ENCODE assay signal across 7 cellular contexts in the genomic region with DNA sequence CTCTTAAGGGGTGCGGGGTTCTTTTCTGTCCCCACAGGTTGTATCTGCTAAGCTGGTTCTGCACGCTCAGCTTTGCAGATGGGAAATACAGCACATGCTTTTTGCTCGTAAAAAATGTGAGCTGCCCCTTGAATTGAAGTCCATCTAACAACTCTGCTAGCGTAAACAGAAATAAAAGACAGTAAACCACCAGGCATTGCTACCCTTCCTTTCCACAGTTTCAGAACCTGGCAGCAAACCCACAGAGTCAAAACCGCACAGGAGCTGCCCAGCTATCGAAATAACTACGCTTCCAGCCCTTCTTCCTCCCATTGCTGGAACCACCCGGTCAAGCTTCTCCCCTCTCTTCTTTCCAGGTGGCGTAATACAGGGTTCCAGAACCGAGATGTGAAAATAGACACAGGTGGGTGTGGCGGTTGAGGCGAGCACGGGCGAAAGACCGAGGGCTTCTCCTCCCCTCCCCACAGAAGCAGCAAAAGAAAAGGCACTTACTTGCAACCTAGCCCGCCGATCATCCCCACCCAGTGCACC. TPM values are rescaled to one million over a fixed set of nuclear protein-coding genes. Genes with fewer than 3 reads are reported as not detected.
A peak's percentile ranks its signal among the peaks of the same experiment; 100 is the strongest.
DNase-seq lines count a peak whose midpoint lies in the region; ATAC-seq and TF ChIP-seq lines count a peak whose summit lies in the region.

No MANE protein-coding gene starts in this region.

- no peak overlapping the region for H3K14ac ChIP-seq in H9 (ENCODE audit: insufficient read depth, low read length)

- H3K79me1 ChIP-seq in H9 (ENCODE audit: insufficient read depth, low read depth, low read length, poor library complexity, severe bottlenecking), result no peaks in the 10 kb centered on the region

- no peak overlapping the region for H2AK5ac ChIP-seq in H9 (ENCODE audit: insufficient read length, low read length)

- no peaks in the 10 kb centered on the region for H3K27me3 ChIP-seq in H9 (ENCODE audit: insufficient read depth, low read length)
- no peaks in the 10 kb centered on the region for H3K27me3 ChIP-seq in SK-N-SH (ENCODE audit: insufficient read depth)
- no peaks in the 10 kb centered on the region for H3K27me3 ChIP-seq in rectal smooth muscle tissue (ENCODE audit: control insufficient read depth, insufficient read depth, low read length)

- no peak overlapping the region for H3T11ph ChIP-seq in H9 (ENCODE audit: low read length)

- WGBS in H9 (ENCODE audit: extremely low coverage, insufficient read length, low lambda C conversion rate), result no CpG with 5 or more reads among the region's 17 CpGs
- WGBS in SK-N-SH (ENCODE audit: low lambda C conversion rate), result under 1% methylated on average over 10 of the region's 17 CpGs

- no peak for TF ChIP-seq RAD21 in SK-N-SH (IDR thresholded peaks at IDR 0.05; ENCODE audit: low read length)

- H4K5ac ChIP-seq in H9 (ENCODE audit: insufficient read length, low read depth, low read length), result no peak overlapping the region

- H3K9me3 Mint-ChIP-seq in H9 (no peaks in the 10 kb centered on the region; a peak in 1 of 5 replicates), glutamatergic neuron (ENCODE audit: unreplicated experiment) (peaks cover 2% of the 10 kb centered on the region)

- no peaks in the 10 kb centered on the region for H3K36me3 Mint-ChIP-seq in H9 (ENCODE audit: insufficient read depth in 1 of 3, low read depth in 3 of 3)
- no peaks in the 10 kb centered on the region for H3K36me3 Mint-ChIP-seq in glutamatergic neuron (ENCODE audit: unreplicated experiment)

- H3K9me3 ChIP-seq in H9 (ENCODE audit: control insufficient read depth, low read depth, low read length) (no peaks in the 10 kb centered on the region), SK-N-SH (no peaks in the 10 kb centered on the region)

- no peak overlapping the region for H3K4ac ChIP-seq in H9 (ENCODE audit: low read depth, low read length)

- H3K27ac Mint-ChIP-seq in H9 (peak overlapping the region in 2 of 3 experiments; percentile 44 to 65; a peak in 1 of 7 replicates), glutamatergic neuron (ENCODE audit: unreplicated experiment) (peak overlapping the region; percentile 67)

- H2BK5ac ChIP-seq in H9 (ENCODE audit: insufficient read length, low read length), result no peak overlapping the region

- H4K91ac ChIP-seq in H9 (ENCODE audit: insufficient read length, low read depth, low read length), result no peak overlapping the region

- peak overlapping the region; percentile 8 for H3K9ac ChIP-seq in H9 (ENCODE audit: extremely low read depth, insufficient read length, low read length)
- H3K9ac ChIP-seq in SK-N-SH, result peak overlapping the region; percentile 75
- H3K9ac ChIP-seq in rectal smooth muscle tissue (ENCODE audit: low read length), result no peak overlapping the region

- no peak overlapping the region for H2BK120ac ChIP-seq in H9 (ENCODE audit: low read depth, low read length, poor library complexity, severe bottlenecking)

- H3K23ac ChIP-seq in H9 (ENCODE audit: insufficient read length, low read depth, low read length), result no peak overlapping the region

- H2AFZ ChIP-seq in H9 (ENCODE audit: low read length), result peak overlapping the region; percentile 26
- H2AFZ ChIP-seq in SK-N-SH (ENCODE audit: low read depth), result peak overlapping the region; percentile 89

- H4K20me1 ChIP-seq in H9 (ENCODE audit: control insufficient read depth, insufficient read depth, insufficient read length) (no peaks in the 10 kb centered on the region), SK-N-SH (ENCODE audit: insufficient read depth) (no peaks in the 10 kb centered on the region)

- H4K8ac ChIP-seq in H9 (replicated peaks; ENCODE audit: insufficient read length, low read depth, low read length), result no peak overlapping the region

- no peaks in the 10 kb centered on the region for H3K36me3 ChIP-seq in SK-N-SH (replicated peaks in 1 of 2; ENCODE audit: control insufficient read depth in 1 of 2, insufficient read depth in 2 of 2, low read length in 1 of 2)
- H3K36me3 ChIP-seq in rectal smooth muscle tissue (ENCODE audit: control insufficient read depth, insufficient read depth, low read length), result no peaks in the 10 kb centered on the region

- peaks cover 30 to 40% of the 10 kb centered on the region in 2 experiments for H3K4me1 Mint-ChIP-seq in H9
- peaks cover 5% of the 10 kb centered on the region for H3K4me1 Mint-ChIP-seq in glutamatergic neuron (ENCODE audit: low read depth, unreplicated experiment)

- H3F3A ChIP-seq in SK-N-SH (replicated peaks; ENCODE audit: insufficient read depth), result no peaks in the 10 kb centered on the region

- H3K4me3 ChIP-seq in SK-N-SH (ENCODE audit: low read depth in 2 of 2, low read length in 1 of 2), result peak overlapping the region; percentile 70 to 87
- peak overlapping the region; percentile 69 for H3K4me3 ChIP-seq in rectal smooth muscle tissue (ENCODE audit: low read length)

- DNase-seq in Daoy (ENCODE audit: low read depth), result peak; percentile 3
- DNase-seq in H9, result no peak
- peak; percentile 42 for DNase-seq in SK-N-SH
- DNase-seq in glutamatergic neuron, result peak; percentile 21
- no peak for DNase-seq in COLO829 (ENCODE audit: low spot score)

- H3K18ac ChIP-seq in H9 (ENCODE audit: insufficient read length, low read depth, low read length), result no peak overlapping the region

- H3K56ac ChIP-seq in H9 (ENCODE audit: insufficient read length, low read depth, low read length), result no peak overlapping the region

- H3K4me1 ChIP-seq in H9 (ENCODE audit: insufficient read depth, low read length), result peaks cover 6% of the 10 kb centered on the region; the same call in 1 of the 2 replicates
- peaks cover 4 to 5% of the 10 kb centered on the region in 2 experiments; a peak in 2 of 4 replicates for H3K4me1 ChIP-seq in SK-N-SH (ENCODE audit: control insufficient read depth in 1 of 2, insufficient read depth in 2 of 2, low read depth in 1 of 2, low read length in 1 of 2)
- H3K4me1 ChIP-seq in rectal smooth muscle tissue (ENCODE audit: control insufficient read depth, insufficient read depth, low read length), result no peaks in the 10 kb centered on the region

- TF ChIP-seq EP300 in SK-N-SH (IDR thresholded peaks at IDR 0.05; ENCODE audit: borderline replicate concordance in 1 of 2, low read depth in 1 of 2, low read length in 1 of 2), result no peak

- H2BK20ac ChIP-seq in H9 (ENCODE audit: low read depth, low read length, poor library complexity, severe bottlenecking), result no peak overlapping the region

- H3K4me3 Mint-ChIP-seq in H9, result peak overlapping the region; percentile 91 to 93
- H3K4me3 Mint-ChIP-seq in glutamatergic neuron (ENCODE audit: unreplicated experiment), result peak overlapping the region; percentile 93

- TF ChIP-seq CTCF in H9 (conservative IDR thresholded peaks at IDR 0.05) (no peak), SK-N-SH (IDR thresholded peaks at IDR 0.05) (no peak; the same call in 1 of the 2 replicates), glutamatergic neuron (IDR thresholded peaks at IDR 0.05; ENCODE audit: partially characterized antibody, unreplicated experiment) (no peak)

- POLR2A ChIA-PET in SK-N-SH (lab: Yijun Ruan, JAX), result interaction anchor here (1.0 to 1.2 kb wide), 2 partner anchors 14 to 30 kb away, joined by 3 to 4 read pairs; no protein-coding TSS in a partner anchor

- CTCF ChIA-PET in SK-N-SH (lab: Yijun Ruan, JAX), result interaction anchor here (0.6 to 4.0 kb wide), 13 partner anchors 10 to 1745 kb away, joined by 3 to 28 read pairs (median 3); no protein-coding TSS in a partner anchor

- H2BK15ac ChIP-seq in H9 (ENCODE audit: low read depth, low read length), result no peak overlapping the region

- no peak for ATAC-seq in GM18861 (IDR thresholded peaks at IDR 0.05; ENCODE audit: unreplicated experiment)

- H2BK12ac ChIP-seq in H9 (ENCODE audit: insufficient read length, low read depth, low read length), result no peak overlapping the region

- H3K27ac ChIP-seq in H9 (ENCODE audit: insufficient read length, low read depth, low read length) (no peak overlapping the region), SK-N-SH (ENCODE audit: low read depth in 2 of 2, low read length in 1 of 2) (peak overlapping the region; percentile 69 to 91; a peak in 3 of 4 replicates), rectal smooth muscle tissue (ENCODE audit: low read depth, low read length) (no peak overlapping the region)

- H3K27me3 Mint-ChIP-seq in H9 (ENCODE audit: low read depth) (peaks cover 29% of the 10 kb centered on the region), glutamatergic neuron (ENCODE audit: unreplicated experiment) (no peaks in the 10 kb centered on the region)

- H3K23me2 ChIP-seq in H9 (ENCODE audit: insufficient read length, low read depth, low read length, poor library complexity, severe bottlenecking), result peaks cover 11% of the 10 kb centered on the region

- no peaks in the 10 kb centered on the region for H3K79me2 ChIP-seq in H9 (ENCODE audit: insufficient read depth, low read length)
- H3K79me2 ChIP-seq in SK-N-SH (ENCODE audit: insufficient read depth), result peaks cover 33% of the 10 kb centered on the region

- no peaks in the 10 kb centered on the region for H3K9me2 ChIP-seq in SK-N-SH

- H3K4me2 ChIP-seq in H9 (ENCODE audit: insufficient read depth, insufficient read length, low read length) (peak overlapping the region; percentile 90), SK-N-SH (peak overlapping the region; percentile 90)

TF ChIP-seq in SK-N-SH, 30 proteins besides CTCF, POLR2A, EP300 and RAD21 (continues in another document):
- TF ChIP-seq, protein P1, sequence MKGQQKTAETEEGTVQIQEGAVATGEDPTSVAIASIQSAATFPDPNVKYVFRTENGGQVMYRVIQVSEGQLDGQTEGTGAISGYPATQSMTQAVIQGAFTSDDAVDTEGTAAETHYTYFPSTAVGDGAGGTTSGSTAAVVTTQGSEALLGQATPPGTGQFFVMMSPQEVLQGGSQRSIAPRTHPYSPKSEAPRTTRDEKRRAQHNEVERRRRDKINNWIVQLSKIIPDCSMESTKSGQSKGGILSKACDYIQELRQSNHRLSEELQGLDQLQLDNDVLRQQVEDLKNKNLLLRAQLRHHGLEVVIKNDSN (IDR thresholded peaks at IDR 0.05; ENCODE audit: borderline replicate concordance, low read depth), result no peak
- TF ChIP-seq RCOR1 (IDR thresholded peaks at IDR 0.05; ENCODE audit: low read length) (no peak), FOXM1 (IDR thresholded peaks at IDR 0.05; ENCODE audit: low read depth) (no peak), FOSL2 (IDR thresholded peaks at IDR 0.05; ENCODE audit: borderline replicate concordance, low read depth) (no peak), NFIC (IDR thresholded peaks at IDR 0.05; ENCODE audit: borderline replicate concordance) (0 out of 2 replicates have a peak, but pooled peaks have one; percentile 4), SMC3 (IDR thresholded peaks at IDR 0.05; ENCODE audit: low read depth, low read length) (no peak), ELF1 (IDR thresholded peaks at IDR 0.05) (no peak)

RNA-seq across cellular contexts. Expression of a gene that starts 0.5 kb away (rescaled TPM):
- total RNA-seq in Daoy (2014; rRNA removed; shearing (Covaris generic)), result 0.29 and 0.54 TPM in 2 replicates
- total RNA-seq in H9 (2021) (1.1 and 1.3 TPM in 2 replicates), glutamatergic neuron (ENCODE audit: unreplicated experiment) (11.2 TPM)
- polyA plus RNA-seq in SK-N-SH (2012; rRNA removed), result 5.9 and 7.8 TPM in 2 replicates
- polyA plus RNA-seq in SK-N-SH (2012; cell fraction: cytosol; rRNA removed), result 7.2 and 7.3 TPM in 2 replicates
- 6.0 and 12.7 TPM in 2 replicates for polyA plus RNA-seq in SK-N-SH (2012; cell fraction: nucleus; rRNA removed)

Comparison
In these comparisons a context has a peak if more than half of its experiments do, and no peak if none do; other contexts are left out.
1. DNase-seq: peak in Daoy (single experiment), SK-N-SH (single experiment) and glutamatergic neuron (single experiment); none in H9 (single experiment) and COLO829 (single experiment).
2. H3K27ac ChIP-seq: peak in SK-N-SH (2 of 2); none in H9 (single experiment) and rectal smooth muscle tissue (single experiment).